ENCODE assay signal across 4 cellular contexts in the genomic region with DNA sequence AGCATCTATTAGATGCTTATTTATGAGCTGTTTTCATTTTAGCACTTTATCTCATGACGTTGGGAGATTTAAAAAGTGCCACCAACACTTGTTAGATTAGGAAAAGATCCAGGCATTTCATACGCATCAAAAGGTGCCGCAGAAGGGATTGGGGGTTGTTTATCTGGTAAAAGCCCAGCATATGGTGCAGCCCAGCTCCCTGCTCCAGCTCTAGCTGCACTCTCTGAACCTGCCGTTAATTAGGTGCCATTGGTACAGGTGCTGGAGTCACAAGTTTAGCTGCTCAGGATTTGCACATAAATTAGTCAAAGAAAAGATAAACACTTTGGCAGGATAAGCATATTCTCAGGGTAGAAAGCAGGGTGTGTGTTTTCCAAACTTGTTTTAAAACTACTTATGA.
"Had no signal": no experiment of that assay in that cellular context is flagged by ENCODE, and none has a peak within 500 bp of the region (broad histone marks: within the 10 kb centered on the region; RNA-seq: fewer than 3 reads in every experiment).

No MANE protein-coding gene starts in this region.

- H3K4me1 Mint-ChIP-seq: GM23338 had no signal

- DNase-seq: H9, HCEC 1CT, IMR-90 had no signal

- H3K27ac Mint-ChIP-seq: GM23338 had no signal

- H3K9me3 Mint-ChIP-seq: H9 had no signal

- H3K4me3 Mint-ChIP-seq: GM23338, H9 had no signal
